In the genomic region with DNA sequence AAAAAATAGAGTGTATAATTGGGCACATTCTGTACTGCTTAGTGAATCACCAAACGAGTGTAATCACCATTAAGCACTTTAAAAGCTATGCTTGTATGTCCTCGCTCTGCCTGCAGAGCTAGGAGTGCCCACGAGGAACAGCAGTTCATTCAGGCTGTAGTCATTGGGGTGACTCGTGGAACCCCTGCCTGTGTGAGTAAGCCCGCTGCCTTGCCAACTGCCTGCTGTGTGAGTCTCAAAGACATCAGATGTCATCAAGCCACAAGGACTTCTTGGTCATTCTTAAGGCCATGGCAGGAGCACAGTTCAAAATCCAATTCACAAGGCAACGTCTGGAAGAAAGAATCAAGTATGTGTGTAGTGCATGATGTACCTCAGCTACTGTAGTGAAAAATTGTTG, we compare ENCODE assay signal across 9 cellular contexts.
DNase-seq lines count a peak whose midpoint lies in the region; ATAC-seq, FAIRE-seq and TF ChIP-seq lines count a peak whose summit lies in the region.
"Had no signal": no experiment of that assay in that cellular context is flagged by ENCODE, and none has a peak within 500 bp of the region (broad histone marks: within the 10 kb centered on the region; RNA-seq: fewer than 3 reads in every experiment).

No MANE protein-coding gene starts in this region.

- WGBS in heart left ventricle, 4 donors = 72 to 80% (median 76%) methylated on average over 6 of the region's 6 CpGs
- WGBS in tibial nerve, 2 donors = 41 to 43% methylated on average over 6 of the region's 6 CpGs

- H3K79me2 ChIP-seq in keratinocyte (ENCODE audit: control insufficient read depth, insufficient read depth, low read length) = peaks cover 80% of the 10 kb centered on the region

- DNase-seq in heart left ventricle = peak in 1 of 5 donors; percentile 68
- DNase-seq in Right ventricle myocardium inferior (ENCODE audit: missing footprints) = no peak
- DNase-seq in keratinocyte (ENCODE audit: low read depth, low spot score) = no peak
- DNase-seq in type B pancreatic cell (ENCODE audit: extremely low spot score, unreplicated experiment) = no peak
- DNase-seq in NCI-H1436 treated with DMSO at 0.1 percent for 48 hours (lab: John Stamatoyannopoulos, UW) = no peak
- DNase-seq in urothelium cell line (ENCODE audit: low spot score) = no peak
- no peak for DNase-seq in tibial nerve (ENCODE audit: low spot score in 2 of 2)
- DNase-seq: immature natural killer cell had no signal

- H3K4me1 Mint-ChIP-seq in activated T-helper 17 cell treated with anti-CD3 and anti-CD28 coated beads, Interleukin-2, amount 50 U/mL, for 72 hours = peaks cover 23% of the 10 kb centered on the region
- peaks cover 46% of the 10 kb centered on the region for H3K4me1 Mint-ChIP-seq in type B pancreatic cell (ENCODE audit: unreplicated experiment)

- no peak overlapping the region for H3K4me3 Mint-ChIP-seq in activated T-helper 17 cell treated with anti-CD3 and anti-CD28 coated beads, Interleukin-2, amount 50 U/mL, for 72 hours
- H3K4me3 Mint-ChIP-seq in type B pancreatic cell = peak overlapping the region; percentile 40
- H3K4me3 Mint-ChIP-seq: immature natural killer cell had no signal

- H3K4me3 ChIP-seq in heart left ventricle = no peak overlapping the region
- H3K4me3 ChIP-seq in keratinocyte (ENCODE audit: control insufficient read depth in 2 of 3, extremely low read depth in 1 of 3, insufficient read depth in 2 of 3, low read depth in 1 of 3, low read length in 3 of 3) = no peak overlapping the region
- H3K4me3 ChIP-seq in tibial nerve = no peak overlapping the region

- H4K20me1 ChIP-seq in keratinocyte (ENCODE audit: control insufficient read depth, extremely low read depth, insufficient read depth, low read length) = no peaks in the 10 kb centered on the region

- no peak overlapping the region for H3K4me2 ChIP-seq in keratinocyte (ENCODE audit: control insufficient read depth, extremely low read depth, insufficient read depth, low read depth, low read length)

- peak; percentile 53 for FAIRE-seq in keratinocyte (lab: Jason Lieb, UNC)
- FAIRE-seq in urothelium cell line (lab: Jason Lieb, UNC) = no peak

- peaks cover 9% of the 10 kb centered on the region for H3K9me1 ChIP-seq in keratinocyte (ENCODE audit: control insufficient read depth, extremely low read depth, insufficient read depth, low read length)

- ATAC-seq in heart left ventricle = peak in 3 of 4 donors; percentile 20 to 58 (median 37)
- no peak for ATAC-seq in Right ventricle myocardium inferior
- ATAC-seq in activated T-helper 17 cell treated with anti-CD3 and anti-CD28 coated beads, Interleukin-2, amount 50 U/mL, for 72 hours (replicated peaks) = peak; percentile 91

- dilution Hi-C loops in keratinocyte (cut with MboI; ENCODE audit: extremely low pct_ligation_motif_present, low sequenced_read_pairs) = no loop called here

- peaks cover 6% of the 10 kb centered on the region for H3K36me3 Mint-ChIP-seq in activated T-helper 17 cell treated with anti-CD3 and anti-CD28 coated beads, Interleukin-2, amount 50 U/mL, for 72 hours (ENCODE audit: low read depth)
- peaks cover 11% of the 10 kb centered on the region for H3K36me3 Mint-ChIP-seq in type B pancreatic cell
- H3K36me3 Mint-ChIP-seq: immature natural killer cell had no signal

- TF ChIP-seq EP300 in tibial nerve (IDR thresholded peaks at IDR 0.05) = peak in 1 of 2 donors; percentile 77

- no peak overlapping the region for H2AFZ ChIP-seq in keratinocyte (ENCODE audit: control insufficient read depth, low read length)

- no peaks in the 10 kb centered on the region for H3K36me3 ChIP-seq in heart left ventricle
- no peaks in the 10 kb centered on the region for H3K36me3 ChIP-seq in keratinocyte (ENCODE audit: control insufficient read depth in 2 of 2, extremely low read depth in 1 of 2, insufficient read depth in 2 of 2, low read length in 2 of 2)
- H3K36me3 ChIP-seq in tibial nerve = no peaks in the 10 kb centered on the region

- intact Hi-C loops in heart left ventricle (cut with DNase I) = no loop called here
- intact Hi-C loops in Right ventricle myocardium inferior (cut with DNase I) = no loop called here

- no peak for TF ChIP-seq POLR2A in heart left ventricle (IDR thresholded peaks at IDR 0.05)
- TF ChIP-seq POLR2A in tibial nerve (IDR thresholded peaks at IDR 0.05) = no peak

- H3K27me3 Mint-ChIP-seq in activated T-helper 17 cell treated with anti-CD3 and anti-CD28 coated beads, Interleukin-2, amount 50 U/mL, for 72 hours = no peaks in the 10 kb centered on the region
- H3K27me3 Mint-ChIP-seq in type B pancreatic cell = no peaks in the 10 kb centered on the region

- H3K27me3 ChIP-seq in heart left ventricle (no peaks in the 10 kb centered on the region), keratinocyte (ENCODE audit: control insufficient read depth, extremely low read depth, insufficient read depth, low read length) (no peaks in the 10 kb centered on the region), tibial nerve (no peaks in the 10 kb centered on the region)

- H3K27ac ChIP-seq in heart left ventricle (peak overlapping the region in 2 of 12 donors; percentile 3 to 77), keratinocyte (ENCODE audit: control insufficient read depth, insufficient read depth, low read length) (peak overlapping the region; percentile 33), tibial nerve (peak overlapping the region in 2 of 4 donors; percentile 80 to 87)

- peak overlapping the region; percentile 52 for H3K27ac Mint-ChIP-seq in activated T-helper 17 cell treated with anti-CD3 and anti-CD28 coated beads, Interleukin-2, amount 50 U/mL, for 72 hours
- H3K27ac Mint-ChIP-seq in type B pancreatic cell = peak overlapping the region; percentile 10

- no peaks in the 10 kb centered on the region for H3K9me3 Mint-ChIP-seq in activated T-helper 17 cell treated with anti-CD3 and anti-CD28 coated beads, Interleukin-2, amount 50 U/mL, for 72 hours
- no peaks in the 10 kb centered on the region for H3K9me3 Mint-ChIP-seq in type B pancreatic cell
- H3K9me3 Mint-ChIP-seq: immature natural killer cell had no signal

- no peak for TF ChIP-seq CTCF in heart left ventricle (IDR thresholded peaks at IDR 0.05)
- TF ChIP-seq CTCF in keratinocyte (optimal IDR thresholded peaks at IDR 0.05 in 1 of 3, IDR thresholded peaks at IDR 0.05 in 1 of 3, conservative IDR thresholded peaks at IDR 0.05 in 1 of 3; ENCODE audit: extremely low read depth in 1 of 3, insufficient read depth in 2 of 3, low read length in 3 of 3) = no peak
- TF ChIP-seq CTCF in type B pancreatic cell (conservative IDR thresholded peaks at IDR 0.05) = no peak
- peak in 1 of 5 experiments; percentile 22 for TF ChIP-seq CTCF in tibial nerve (IDR thresholded peaks at IDR 0.05)

- H3K4me1 ChIP-seq in heart left ventricle (peaks cover 22 to 100% (median 92%) of the 10 kb centered on the region in 12 donors), keratinocyte (ENCODE audit: control insufficient read depth, extremely low read depth, insufficient read depth, low read length) (peaks cover 30% of the 10 kb centered on the region), tibial nerve (peaks cover 4 to 100% (median 72%) of the 10 kb centered on the region in 4 donors)

- H3K9ac ChIP-seq in keratinocyte (ENCODE audit: control insufficient read depth, extremely low read depth, insufficient read depth, low read length) = no peak overlapping the region

- H3K9me3 ChIP-seq in heart left ventricle = no peaks in the 10 kb centered on the region
- H3K9me3 ChIP-seq in keratinocyte (ENCODE audit: control insufficient read depth, low read depth, low read length) = no peaks in the 10 kb centered on the region
- H3K9me3 ChIP-seq in tibial nerve = no peaks in the 10 kb centered on the region
